13 cellular contexts compared by ENCODE assay signal in genomic region chr2:160574472-160575140, GRCh38.
DNase-seq lines count a peak whose midpoint lies in the region; TF ChIP-seq lines count a peak whose summit lies in the region.
"Had no signal": no experiment of that assay in that cellular context is flagged by ENCODE, and none has a peak within 500 bp of the region (broad histone marks: within the 10 kb centered on the region; RNA-seq: fewer than 3 reads in every experiment).

No MANE protein-coding gene starts in this region.

- no peak overlapping the region for H3K9ac ChIP-seq in mesenchymal stem cell (ENCODE audit: low read length)

- no peak overlapping the region for H2BK120ac ChIP-seq in mesenchymal stem cell (ENCODE audit: low read depth, low read length)

- H2AK5ac ChIP-seq in mesenchymal stem cell (ENCODE audit: low read length, severe bottlenecking) = peak overlapping the region; percentile 9

- H3K4ac ChIP-seq in mesenchymal stem cell (ENCODE audit: low read depth in 1 of 2, low read length in 2 of 2) = no peak overlapping the region

- no peak overlapping the region for H2AFZ ChIP-seq in mesenchymal stem cell (ENCODE audit: low read depth, low read length)

- CTCF ChIA-PET in GM10248 (lab: Yijun Ruan, JAX) = interaction anchor here (1.0 kb wide), 1 partner anchor 12 kb away, joined by 3 read pairs; no protein-coding TSS in a partner anchor

- no peaks in the 10 kb centered on the region for H3K27me3 Mint-ChIP-seq in chondrocyte (ENCODE audit: low read depth)

- POLR2A ChIA-PET in GM10248 (lab: Yijun Ruan, JAX) = no interaction called here

- peak overlapping the region; percentile 59 for H3K27ac Mint-ChIP-seq in chondrocyte (ENCODE audit: unreplicated experiment)

- no peak overlapping the region for H4K8ac ChIP-seq in mesenchymal stem cell (ENCODE audit: low read length)

- H3K4me3 Mint-ChIP-seq in chondrocyte (ENCODE audit: unreplicated experiment) = no peak overlapping the region

- no peak overlapping the region for H3K27ac ChIP-seq in mesenchymal stem cell (ENCODE audit: low read length, poor library complexity, severe bottlenecking)

- no peak overlapping the region for H3K4me3 ChIP-seq in MG63
- no peak overlapping the region for H3K4me3 ChIP-seq in mesenchymal stem cell (ENCODE audit: insufficient read depth in 1 of 2, low read depth in 1 of 2, low read length in 2 of 2)
- H3K4me3 ChIP-seq: tibial nerve had no signal

- H3K36me3 Mint-ChIP-seq in chondrocyte (ENCODE audit: low read depth) = peaks cover 3% of the 10 kb centered on the region

- H3K36me3 ChIP-seq in MG63 (no peaks in the 10 kb centered on the region), mesenchymal stem cell (ENCODE audit: control insufficient read depth in 1 of 2, insufficient read depth in 2 of 2, low read depth in 1 of 2, low read length in 2 of 2) (no peaks in the 10 kb centered on the region)
- H3K36me3 ChIP-seq: tibial nerve had no signal

- TF ChIP-seq CTCF in chondrocyte (IDR thresholded peaks at IDR 0.05) = no peak
- TF ChIP-seq CTCF in GM10248 (IDR thresholded peaks at IDR 0.05; ENCODE audit: control extremely low read depth, extremely low read depth, low read depth, missing control alignments) = no peak

- H3K14ac ChIP-seq in mesenchymal stem cell (ENCODE audit: low read length in 2 of 2) = no peak overlapping the region

- DNase-seq in AML-193 (lab: John Stamatoyannopoulos, UW) = peak; percentile 31 to 36
- peak; percentile 61 for DNase-seq in MG63
- DNase-seq in chondrocyte (ENCODE audit: low spot score) = no peak
- peak; percentile 61 for DNase-seq in mesenchymal stem cell
- no peak for DNase-seq in GM10248 (ENCODE audit: extremely low spot score)
- no peak for DNase-seq in NCI-H82 treated with DMSO at 0.1 percent for 48 hours (lab: John Stamatoyannopoulos, UW; ENCODE audit: unreplicated experiment)
- DNase-seq in NCI-H1436 treated with DMSO at 0.1 percent for 48 hours (lab: John Stamatoyannopoulos, UW) = no peak
- DNase-seq in activated CD8-positive, alpha-beta memory T cell treated with anti-CD3 and anti-CD28 coated beads, Interleukin-2, amount 50 U/mL, for 48 hours = no peak
- DNase-seq: activated naive CD4-positive, alpha-beta T cell treated with anti-CD3 and anti-CD28 coated beads, Interleukin-2, amount 50 U/mL, for 16 hours; left ventricle myocardium superior; NCI-H1092 treated with DMSO at 0.1 percent for 48 hours; posterior cingulate gyrus had no signal

- H3K79me1 ChIP-seq in mesenchymal stem cell (replicated peaks; ENCODE audit: low read length, poor library complexity, severe bottlenecking) = no peaks in the 10 kb centered on the region

- H4K91ac ChIP-seq in mesenchymal stem cell (ENCODE audit: low read length) = no peak overlapping the region

- H2BK5ac ChIP-seq in mesenchymal stem cell (ENCODE audit: low read depth, low read length, poor library complexity, severe bottlenecking) = no peak overlapping the region

- no peaks in the 10 kb centered on the region for H3K9me3 ChIP-seq in MG63
- peaks cover 16% of the 10 kb centered on the region for H3K9me3 ChIP-seq in mesenchymal stem cell (ENCODE audit: control insufficient read depth, low read length)

- H2BK15ac ChIP-seq in mesenchymal stem cell (ENCODE audit: low read depth, poor library complexity, severe bottlenecking) = no peak overlapping the region

- H2BK12ac ChIP-seq in mesenchymal stem cell (ENCODE audit: low read length in 2 of 2) = peak overlapping the region in 1 of 2 experiments; percentile 6

- H3K4me1 ChIP-seq in mesenchymal stem cell (ENCODE audit: control insufficient read depth, insufficient read depth, low read depth, low read length) = no peaks in the 10 kb centered on the region

- no peak overlapping the region for H3K18ac ChIP-seq in mesenchymal stem cell (ENCODE audit: low read depth in 1 of 2, low read length in 2 of 2)

- H3K27me3 ChIP-seq in MG63 (no peaks in the 10 kb centered on the region), mesenchymal stem cell (ENCODE audit: control insufficient read depth in 1 of 2, insufficient read depth in 1 of 2, low read length in 2 of 2) (no peaks in the 10 kb centered on the region)
- H3K27me3 ChIP-seq: tibial nerve had no signal

- H3K4me2 ChIP-seq in mesenchymal stem cell (ENCODE audit: low read length, poor library complexity, severe bottlenecking) = no peak overlapping the region

- no peak overlapping the region for H3K23ac ChIP-seq in mesenchymal stem cell (ENCODE audit: low read length in 2 of 2)

- peaks cover 17% of the 10 kb centered on the region for H3K9me3 Mint-ChIP-seq in chondrocyte (ENCODE audit: low read depth)

- WGBS in mesenchymal stem cell = 84% methylated on average over 1 of the region's 1 CpG

- H3K4me1 Mint-ChIP-seq in chondrocyte (ENCODE audit: low read depth) = no peaks in the 10 kb centered on the region

Comparison
In these comparisons a context has a peak if more than half of its experiments do, and no peak if none do; other contexts are left out.
1. DNase-seq: peak in AML-193 (2 of 2), MG63 (single experiment) and mesenchymal stem cell (single experiment); none in chondrocyte (single experiment), GM10248 (single experiment), NCI-H82 treated with DMSO at 0.1 percent for 48 hours (single experiment), NCI-H1436 treated with DMSO at 0.1 percent for 48 hours (single experiment) and activated CD8-positive, alpha-beta memory T cell treated with anti-CD3 and anti-CD28 coated beads, Interleukin-2, amount 50 U/mL, for 48 hours (single experiment).